In the genomic region with DNA sequence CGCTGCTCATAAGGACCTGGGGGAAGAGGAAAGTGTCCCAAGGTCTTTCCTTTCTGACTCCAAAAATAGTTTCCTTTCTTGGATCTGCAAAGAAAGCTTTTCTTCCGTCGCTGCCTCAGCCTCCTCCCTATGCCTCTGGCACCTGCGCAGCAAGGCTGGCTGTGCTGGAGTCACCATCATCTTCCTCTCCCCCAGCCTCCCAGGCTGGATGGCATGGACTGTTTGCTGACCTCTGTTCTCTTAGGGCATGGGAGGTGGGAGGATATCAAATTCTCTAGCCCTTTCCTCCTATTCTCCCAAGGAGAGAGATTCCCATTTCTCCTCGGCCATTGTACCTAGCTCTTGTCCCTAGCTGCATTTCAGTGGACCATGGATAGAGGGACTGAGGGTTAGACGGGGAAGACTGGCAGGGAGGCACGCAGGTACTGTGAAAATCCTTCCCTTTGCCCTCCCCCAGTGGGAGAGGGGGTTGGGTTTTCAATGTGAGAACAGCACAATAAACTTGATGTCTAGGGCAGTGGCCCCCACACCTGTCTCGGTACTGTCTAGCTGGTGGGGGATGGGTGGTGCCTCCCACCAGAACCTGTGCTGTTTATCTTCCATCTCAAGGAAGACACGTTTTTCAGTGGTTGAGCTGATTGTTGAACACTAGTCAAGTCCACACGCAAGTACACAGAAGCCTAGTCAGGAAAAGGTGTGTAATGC, we compare ENCODE assay signal across 12 cellular contexts. TPM values are rescaled to one million over a fixed set of nuclear protein-coding genes. Genes with fewer than 3 reads are reported as not detected.
DNase-seq lines count a peak whose midpoint lies in the region; ATAC-seq and TF ChIP-seq lines count a peak whose summit lies in the region.
"Had no signal": no experiment of that assay in that cellular context is flagged by ENCODE, and none has a peak within 500 bp of the region (broad histone marks: within the 10 kb centered on the region; RNA-seq: fewer than 3 reads in every experiment).

No MANE protein-coding gene starts in this region.

- no CpG with 5 or more reads among the region's 10 CpGs for WGBS in H9 (ENCODE audit: extremely low coverage, insufficient read length, low lambda C conversion rate)

- H3K79me2 ChIP-seq in H9 (ENCODE audit: insufficient read depth, low read length), result no peaks in the 10 kb centered on the region; the same call in 1 of the 2 replicates

- no peak overlapping the region for H2AK5ac ChIP-seq in H9 (ENCODE audit: insufficient read length, low read length)

- no peak overlapping the region for H3K9ac ChIP-seq in H9 (ENCODE audit: extremely low read depth, insufficient read length, low read length)

- DNase-seq in CD14-positive monocyte (ENCODE audit: low spot score) (no peak), H9 (no peak), inferior parietal cortex (ENCODE audit: extremely low spot score) (no peak), cortex of kidney (lab: John Stamatoyannopoulos, UW) (no peak)
- no peak for DNase-seq in activated T-helper 1 cell treated with anti-CD3 and anti-CD28 coated beads, Interleukin-12 subunit alpha, Interleukin-12 subunit beta, Interleukin-2, Interleukin-4 antibody, amounts not matched to agents 30 ng/mL and 10 ng/mL and 1 ng/mL, durations not matched to agents 14 hours and 24 hours and 36 hours (ENCODE audit: low spot score)
- DNase-seq in naive thymus-derived CD8-positive, alpha-beta T cell, result no peak
- DNase-seq: DMS 273 treated with DMSO at 0.1 percent for 48 hours, gastrocnemius medialis, NCI-H446 treated with DMSO at 0.1 percent for 48 hours, SJCRH30 had no signal

- H2BK5ac ChIP-seq in H9 (ENCODE audit: insufficient read length, low read length), result no peak overlapping the region

- H3K27ac Mint-ChIP-seq in CD14-positive monocyte, result peak overlapping the region in 6 of 7 donors; percentile 43 to 74 (median 56)
- peak overlapping the region; percentile 79 to 95 (median 89); a peak in 4 of 7 replicates for H3K27ac Mint-ChIP-seq in H9
- peak overlapping the region; percentile 88 for H3K27ac Mint-ChIP-seq in activated T-helper 1 cell treated with anti-CD3 and anti-CD28 coated beads, Interleukin-12 subunit alpha, Interleukin-12 subunit beta, Interleukin-2, Interleukin-4 antibody, amounts not matched to agents 30 ng/mL and 10 ng/mL and 1 ng/mL, durations not matched to agents 14 hours and 24 hours and 36 hours
- peak overlapping the region; percentile 80 to 95 (median 92) for H3K27ac Mint-ChIP-seq in naive thymus-derived CD8-positive, alpha-beta T cell

- H3K4me1 Mint-ChIP-seq in CD14-positive monocyte, result peaks cover 37% of the 10 kb centered on the region
- H3K4me1 Mint-ChIP-seq in H9, result peaks cover 45 to 46% of the 10 kb centered on the region in 2 experiments
- H3K4me1 Mint-ChIP-seq in activated T-helper 1 cell treated with anti-CD3 and anti-CD28 coated beads, Interleukin-12 subunit alpha, Interleukin-12 subunit beta, Interleukin-2, Interleukin-4 antibody, amounts not matched to agents 30 ng/mL and 10 ng/mL and 1 ng/mL, durations not matched to agents 14 hours and 24 hours and 36 hours (ENCODE audit: low read depth), result peaks cover 49% of the 10 kb centered on the region
- H3K4me1 Mint-ChIP-seq in naive thymus-derived CD8-positive, alpha-beta T cell, result peaks cover 25 to 61% (median 58%) of the 10 kb centered on the region in 4 donors

- no peak overlapping the region for H2AFZ ChIP-seq in H9 (ENCODE audit: low read length)

- H3K36me3 Mint-ChIP-seq in CD14-positive monocyte, result peaks cover 27 to 37% of the 10 kb centered on the region in 2 donors
- peaks cover 37 to 57% (median 40%) of the 10 kb centered on the region in 3 experiments for H3K36me3 Mint-ChIP-seq in H9 (ENCODE audit: insufficient read depth in 1 of 3, low read depth in 3 of 3)
- peaks cover 32% of the 10 kb centered on the region for H3K36me3 Mint-ChIP-seq in activated T-helper 1 cell treated with anti-CD3 and anti-CD28 coated beads, Interleukin-12 subunit alpha, Interleukin-12 subunit beta, Interleukin-2, Interleukin-4 antibody, amounts not matched to agents 30 ng/mL and 10 ng/mL and 1 ng/mL, durations not matched to agents 14 hours and 24 hours and 36 hours (ENCODE audit: low read depth)
- H3K36me3 Mint-ChIP-seq in naive thymus-derived CD8-positive, alpha-beta T cell, result peaks cover 5 to 41% (median 9%) of the 10 kb centered on the region in 3 donors

- no peaks in the 10 kb centered on the region for H3K9me3 Mint-ChIP-seq in CD14-positive monocyte
- peaks cover 0 to 5% of the 10 kb centered on the region in 2 experiments; a peak in 1 of 5 replicates for H3K9me3 Mint-ChIP-seq in H9
- no peaks in the 10 kb centered on the region for H3K9me3 Mint-ChIP-seq in activated T-helper 1 cell treated with anti-CD3 and anti-CD28 coated beads, Interleukin-12 subunit alpha, Interleukin-12 subunit beta, Interleukin-2, Interleukin-4 antibody, amounts not matched to agents 30 ng/mL and 10 ng/mL and 1 ng/mL, durations not matched to agents 14 hours and 24 hours and 36 hours
- peaks cover 0 to 6% (median 0%) of the 10 kb centered on the region in 9 donors for H3K9me3 Mint-ChIP-seq in naive thymus-derived CD8-positive, alpha-beta T cell

- H3K27me3 ChIP-seq in H9 (ENCODE audit: insufficient read depth, low read length), result no peaks in the 10 kb centered on the region
- H3K27me3 ChIP-seq: gastrocnemius medialis, SJCRH30 had no signal

- no peak overlapping the region for H4K8ac ChIP-seq in H9 (replicated peaks; ENCODE audit: insufficient read length, low read depth, low read length)

- ATAC-seq in naive thymus-derived CD8-positive, alpha-beta T cell, result no peak
- ATAC-seq in GM21737 (IDR thresholded peaks at IDR 0.05; ENCODE audit: unreplicated experiment) (no peak), HG02884 (IDR thresholded peaks at IDR 0.05; ENCODE audit: unreplicated experiment) (no peak)
- ATAC-seq: gastrocnemius medialis had no signal

- no peak overlapping the region for H3K56ac ChIP-seq in H9 (ENCODE audit: insufficient read length, low read depth, low read length)

- H3K27ac ChIP-seq in H9 (ENCODE audit: insufficient read length, low read depth, low read length), result no peak overlapping the region
- H3K27ac ChIP-seq: SJCRH30 had no signal

- H3K79me1 ChIP-seq in H9 (ENCODE audit: insufficient read depth, low read depth, low read length, poor library complexity, severe bottlenecking), result peaks cover 3% of the 10 kb centered on the region

- peak overlapping the region in 1 of 2 donors; percentile 83 for H3K4me3 Mint-ChIP-seq in CD14-positive monocyte
- H3K4me3 Mint-ChIP-seq in H9, result peak overlapping the region; percentile 87 to 96; a peak in 4 of 5 replicates
- peak overlapping the region; percentile 94 for H3K4me3 Mint-ChIP-seq in activated T-helper 1 cell treated with anti-CD3 and anti-CD28 coated beads, Interleukin-12 subunit alpha, Interleukin-12 subunit beta, Interleukin-2, Interleukin-4 antibody, amounts not matched to agents 30 ng/mL and 10 ng/mL and 1 ng/mL, durations not matched to agents 14 hours and 24 hours and 36 hours
- H3K4me3 Mint-ChIP-seq in naive thymus-derived CD8-positive, alpha-beta T cell, result peak overlapping the region; percentile 56 to 94 (median 88)

- no peak overlapping the region for H3K23ac ChIP-seq in H9 (ENCODE audit: insufficient read length, low read depth, low read length)

- H3K4me1 ChIP-seq in H9 (ENCODE audit: insufficient read depth, low read length), result no peaks in the 10 kb centered on the region

- POLR2A ChIA-PET in naive thymus-derived CD8-positive, alpha-beta T cell (lab: Charles Lee), result interaction anchor here (1.3 to 5.0 kb wide), 5 partner anchors 17 to 344 kb away, joined by 3 to 31 read pairs (median 8); a partner anchor contains a TSS

- no peak overlapping the region for H4K5ac ChIP-seq in H9 (ENCODE audit: insufficient read length, low read depth, low read length)

- no peak overlapping the region for H3T11ph ChIP-seq in H9 (ENCODE audit: low read length)

- H3K9me3 ChIP-seq in H9 (ENCODE audit: control insufficient read depth, low read depth, low read length), result no peaks in the 10 kb centered on the region
- H3K9me3 ChIP-seq: gastrocnemius medialis, SJCRH30 had no signal

- peaks cover 11% of the 10 kb centered on the region for H3K23me2 ChIP-seq in H9 (ENCODE audit: insufficient read length, low read depth, low read length, poor library complexity, severe bottlenecking)

- H3K27me3 Mint-ChIP-seq in CD14-positive monocyte (ENCODE audit: low read depth in 3 of 3) (peaks cover 0 to 2% (median 1%) of the 10 kb centered on the region in 3 donors), H9 (ENCODE audit: low read depth) (peaks cover 9% of the 10 kb centered on the region)
- H3K27me3 Mint-ChIP-seq in activated T-helper 1 cell treated with anti-CD3 and anti-CD28 coated beads, Interleukin-12 subunit alpha, Interleukin-12 subunit beta, Interleukin-2, Interleukin-4 antibody, amounts not matched to agents 30 ng/mL and 10 ng/mL and 1 ng/mL, durations not matched to agents 14 hours and 24 hours and 36 hours (ENCODE audit: insufficient read depth), result peaks cover under 1% of the 10 kb centered on the region
- peaks cover 0 to 7% (median 0%) of the 10 kb centered on the region in 5 donors for H3K27me3 Mint-ChIP-seq in naive thymus-derived CD8-positive, alpha-beta T cell

- TF ChIP-seq CTCF in CD14-positive monocyte (IDR thresholded peaks at IDR 0.05), result no peak
- TF ChIP-seq CTCF in H9 (conservative IDR thresholded peaks at IDR 0.05), result no peak

- no peak overlapping the region for H3K4me2 ChIP-seq in H9 (ENCODE audit: insufficient read depth, insufficient read length, low read length)

- intact Hi-C loops in CD14-positive monocyte (cut with micrococcal nuclease), result loop anchor here in 1 of 2 donors (10.0 kb wide), 1 partner anchor 241 kb away; a partner anchor contains a TSS
- intact Hi-C loops in activated T-helper 1 cell treated with anti-CD3 and anti-CD28 coated beads, Interleukin-12 subunit alpha, Interleukin-12 subunit beta, Interleukin-2, Interleukin-4 antibody, amounts not matched to agents 30 ng/mL and 10 ng/mL and 1 ng/mL, durations not matched to agents 14 hours and 24 hours and 36 hours (cut with micrococcal nuclease), result no loop called here

- H2BK120ac ChIP-seq in H9 (ENCODE audit: low read depth, low read length, poor library complexity, severe bottlenecking), result no peak overlapping the region

- H3K4ac ChIP-seq in H9 (ENCODE audit: low read depth, low read length), result no peak overlapping the region

- H2BK20ac ChIP-seq in H9 (ENCODE audit: low read depth, low read length, poor library complexity, severe bottlenecking), result no peak overlapping the region

- H2BK15ac ChIP-seq in H9 (ENCODE audit: low read depth, low read length), result no peak overlapping the region

- no peak overlapping the region for H4K91ac ChIP-seq in H9 (ENCODE audit: insufficient read length, low read depth, low read length)

- no peak overlapping the region for H2BK12ac ChIP-seq in H9 (ENCODE audit: insufficient read length, low read depth, low read length)

- H3K14ac ChIP-seq in H9 (ENCODE audit: insufficient read depth, low read length), result no peak overlapping the region

- H3K18ac ChIP-seq in H9 (ENCODE audit: insufficient read length, low read depth, low read length), result no peak overlapping the region

- H4K20me1 ChIP-seq in H9 (ENCODE audit: control insufficient read depth, insufficient read depth, insufficient read length), result no peaks in the 10 kb centered on the region

RNA-seq across cellular contexts. Expression of a gene that starts 2.6 kb away (rescaled TPM):
- 10 to 100 TPM in 1 of 2 donors, 1 to 10 TPM in 1; 8.1 to 14.6 TPM for polyA plus RNA-seq in CD14-positive monocyte
- 37.4 and 40.2 TPM in 2 replicates for total RNA-seq in H9 (2021)
- total RNA-seq in activated T-helper 1 cell treated with anti-CD3 and anti-CD28 coated beads, Interleukin-12 subunit alpha, Interleukin-12 subunit beta, Interleukin-2, Interleukin-4 antibody, amounts not matched to agents 30 ng/mL and 10 ng/mL and 1 ng/mL, durations not matched to agents 14 hours and 24 hours and 36 hours, result 57.6 and 58.6 TPM in 2 replicates
- total RNA-seq in naive thymus-derived CD8-positive, alpha-beta T cell, result 10 to 100 TPM; 63.8 to 73.0 TPM
- 10 to 100 TPM; 20.7 to 40.6 (median 27.0) TPM for polyA plus RNA-seq in naive thymus-derived CD8-positive, alpha-beta T cell

RNA-seq across cellular contexts. Expression of a gene that starts 4.1 kb away (rescaled TPM):
- polyA plus RNA-seq in CD14-positive monocyte, result 1 to 10 TPM; 2.9 to 3.3 TPM
- 68.0 and 69.0 TPM in 2 replicates for total RNA-seq in H9 (2021)
- total RNA-seq in activated T-helper 1 cell treated with anti-CD3 and anti-CD28 coated beads, Interleukin-12 subunit alpha, Interleukin-12 subunit beta, Interleukin-2, Interleukin-4 antibody, amounts not matched to agents 30 ng/mL and 10 ng/mL and 1 ng/mL, durations not matched to agents 14 hours and 24 hours and 36 hours, result 57.6 and 58.8 TPM in 2 replicates
- total RNA-seq in naive thymus-derived CD8-positive, alpha-beta T cell, result 10 to 100 TPM; 64.8 to 66.8 TPM
- 10 to 100 TPM in 2 of 3 donors, 1 to 10 TPM in 1; 9.7 to 15.8 (median 11.3) TPM for polyA plus RNA-seq in naive thymus-derived CD8-positive, alpha-beta T cell

RNA-seq across cellular contexts. Expression of a gene that starts 5.2 kb away (rescaled TPM):
- 1 to 10 TPM in 1 of 2 donors, under 1 TPM in 1; 0.60 to 1.2 TPM for polyA plus RNA-seq in CD14-positive monocyte
- 1.1 and 1.3 TPM in 2 replicates for total RNA-seq in H9 (2021)
- 2.0 and 2.4 TPM in 2 replicates for total RNA-seq in activated T-helper 1 cell treated with anti-CD3 and anti-CD28 coated beads, Interleukin-12 subunit alpha, Interleukin-12 subunit beta, Interleukin-2, Interleukin-4 antibody, amounts not matched to agents 30 ng/mL and 10 ng/mL and 1 ng/mL, durations not matched to agents 14 hours and 24 hours and 36 hours
- 10 to 100 TPM; 15.6 to 18.4 TPM for total RNA-seq in naive thymus-derived CD8-positive, alpha-beta T cell
- polyA plus RNA-seq in naive thymus-derived CD8-positive, alpha-beta T cell, result 1 to 10 TPM; 3.1 to 9.3 (median 5.5) TPM

RNA-seq across cellular contexts. Expression of a gene that starts 30.3 kb away (rescaled TPM):
- under 1 TPM in 1 of 2 donors, not detected in 1; 0.40 TPM for polyA plus RNA-seq in CD14-positive monocyte
- total RNA-seq in H9 (2021), result 0.39 TPM in 1 of 2 replicates, not detected in the other
- total RNA-seq in activated T-helper 1 cell treated with anti-CD3 and anti-CD28 coated beads, Interleukin-12 subunit alpha, Interleukin-12 subunit beta, Interleukin-2, Interleukin-4 antibody, amounts not matched to agents 30 ng/mL and 10 ng/mL and 1 ng/mL, durations not matched to agents 14 hours and 24 hours and 36 hours, result 2.8 and 2.9 TPM in 2 replicates
- total RNA-seq in naive thymus-derived CD8-positive, alpha-beta T cell, result 1 to 10 TPM; 4.0 to 4.5 TPM
- polyA plus RNA-seq in naive thymus-derived CD8-positive, alpha-beta T cell, result under 1 TPM in 2 of 3 donors, not detected in 1; 0.28 to 0.56 TPM
- total RNA-seq: SJCRH30 had no signal

RNA-seq across cellular contexts. Expression of a gene that starts 45.3 kb away (rescaled TPM):
- polyA plus RNA-seq in CD14-positive monocyte, result 10 to 100 TPM; 23.8 to 26.3 TPM
- 17.2 and 17.5 TPM in 2 replicates for total RNA-seq in H9 (2021)
- total RNA-seq in activated T-helper 1 cell treated with anti-CD3 and anti-CD28 coated beads, Interleukin-12 subunit alpha, Interleukin-12 subunit beta, Interleukin-2, Interleukin-4 antibody, amounts not matched to agents 30 ng/mL and 10 ng/mL and 1 ng/mL, durations not matched to agents 14 hours and 24 hours and 36 hours, result 126 and 134 TPM in 2 replicates
- 100 to 1,000 TPM; 128 to 129 TPM for total RNA-seq in naive thymus-derived CD8-positive, alpha-beta T cell
- polyA plus RNA-seq in naive thymus-derived CD8-positive, alpha-beta T cell, result 10 to 100 TPM; 30.3 to 35.9 (median 31.0) TPM
